In the genomic region with DNA sequence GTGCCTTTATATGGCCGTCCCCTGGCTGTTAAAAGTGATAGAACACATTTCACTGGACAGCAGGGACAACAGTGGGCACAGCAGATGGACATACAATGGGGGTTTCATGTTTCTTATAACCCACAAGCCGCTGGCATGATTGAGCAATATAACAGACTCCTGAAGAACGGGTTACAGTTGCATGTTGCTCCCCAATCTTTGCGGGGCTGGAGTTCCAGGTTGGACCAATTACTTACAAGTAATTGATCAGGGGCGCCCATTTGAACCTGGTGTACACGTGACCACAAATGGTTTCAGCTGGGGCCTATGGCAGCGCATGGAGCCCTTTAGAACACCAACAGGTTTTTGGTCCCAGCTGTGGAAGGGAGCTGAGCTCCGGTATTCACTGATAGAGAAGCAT, we compare ENCODE assay signal across 30 cellular contexts. TPM values are rescaled to one million over a fixed set of nuclear protein-coding genes. Genes with fewer than 3 reads are reported as not detected.
"Had no signal": no experiment of that assay in that cellular context is flagged by ENCODE, and none has a peak within 500 bp of the region (broad histone marks: within the 10 kb centered on the region; RNA-seq: fewer than 3 reads in every experiment).

No MANE protein-coding gene starts in this region.

- H3K9me3 ChIP-seq: body of pancreas, breast epithelium, SJSA1, SK-N-SH had no signal

- H3K4me3 ChIP-seq: body of pancreas, breast epithelium, K562, SJSA1 had no signal

- H3K36me3 Mint-ChIP-seq: activated naive CD8-positive, alpha-beta T cell treated with anti-CD3 and anti-CD28 coated beads for 36 hours had no signal

- H3K27ac ChIP-seq: body of pancreas, breast epithelium, SJSA1 had no signal

- ATAC-seq: activated CD8-positive, alpha-beta T cell treated with anti-CD3 and anti-CD28 coated beads for 36 hours; activated T-cell treated with anti-CD3 and anti-CD28 coated beads, Interleukin-2, amount 50 U/mL, for 72 hours; activated T-helper 17 cell treated with anti-CD3 and anti-CD28 coated beads, Interleukin-2, amount 50 U/mL, for 72 hours; body of pancreas; K562; Panc1 had no signal

- H3K4me1 Mint-ChIP-seq: activated naive CD8-positive, alpha-beta T cell treated with anti-CD3 and anti-CD28 coated beads for 36 hours had no signal

- H3K9ac ChIP-seq: SK-N-SH had no signal

- H3K27ac Mint-ChIP-seq: activated CD4-positive, alpha-beta T cell treated with anti-CD3 and anti-CD28 coated beads, Interleukin-2, amount 10 ng/mL, durations not matched to agents 24 days and 14 days; activated CD8-positive, alpha-beta T cell treated with anti-CD3 and anti-CD28 coated beads for 36 hours; activated naive CD8-positive, alpha-beta T cell treated with anti-CD3 and anti-CD28 coated beads for 36 hours; activated T-cell treated with anti-CD3 and anti-CD28 coated beads, Interleukin-2, amount 50 U/mL, for 72 hours; activated T-helper 17 cell treated with anti-CD3 and anti-CD28 coated beads, Interleukin-2, amount 50 U/mL, for 72 hours; T-helper 1 cell treated with Interleukin-12 subunit alpha and Interleukin-12 subunit beta and Interleukin-4 antibody, amounts not matched to agents 30 μg/mL and 1 μg/mL, for 36 hours; T-helper 2 cell treated with Interferon-gamma antibody and Interleukin-4, amounts not matched to agents 5 μg/mL and 100 μg/mL, for 36 hours had no signal

- H3K4me1 ChIP-seq: body of pancreas, breast epithelium, SJSA1 had no signal

- H3K4me3 Mint-ChIP-seq: activated CD4-positive, alpha-beta T cell treated with anti-CD3 and anti-CD28 coated beads, Interleukin-2, amount 10 ng/mL, durations not matched to agents 24 days and 14 days; activated CD8-positive, alpha-beta T cell treated with anti-CD3 and anti-CD28 coated beads for 36 hours; activated naive CD8-positive, alpha-beta T cell treated with anti-CD3 and anti-CD28 coated beads for 36 hours; activated T-cell treated with anti-CD3 and anti-CD28 coated beads, Interleukin-2, amount 50 U/mL, for 72 hours; activated T-helper 17 cell treated with anti-CD3 and anti-CD28 coated beads, Interleukin-2, amount 50 U/mL, for 72 hours; T-helper 1 cell treated with Interleukin-12 subunit alpha and Interleukin-12 subunit beta and Interleukin-4 antibody, amounts not matched to agents 30 μg/mL and 1 μg/mL, for 36 hours; T-helper 2 cell treated with Interferon-gamma antibody and Interleukin-4, amounts not matched to agents 5 μg/mL and 100 μg/mL, for 36 hours had no signal

- H3K9me3 Mint-ChIP-seq: activated CD4-positive, alpha-beta T cell treated with anti-CD3 and anti-CD28 coated beads, Interleukin-2, amount 10 ng/mL, durations not matched to agents 24 days and 14 days; activated CD8-positive, alpha-beta T cell treated with anti-CD3 and anti-CD28 coated beads for 36 hours; activated naive CD8-positive, alpha-beta T cell treated with anti-CD3 and anti-CD28 coated beads for 36 hours; activated T-cell treated with anti-CD3 and anti-CD28 coated beads, Interleukin-2, amount 50 U/mL, for 72 hours; activated T-helper 17 cell treated with anti-CD3 and anti-CD28 coated beads, Interleukin-2, amount 50 U/mL, for 72 hours; T-helper 1 cell treated with Interleukin-12 subunit alpha and Interleukin-12 subunit beta and Interleukin-4 antibody, amounts not matched to agents 30 μg/mL and 1 μg/mL, for 36 hours; T-helper 2 cell treated with Interferon-gamma antibody and Interleukin-4, amounts not matched to agents 5 μg/mL and 100 μg/mL, for 36 hours had no signal

- H3K27me3 ChIP-seq: body of pancreas, breast epithelium, SJSA1 had no signal

- H3K36me3 ChIP-seq: breast epithelium, SJSA1 had no signal

- DNase-seq: activated CD4-positive, alpha-beta T cell treated with anti-CD3 and anti-CD28 coated beads, Interleukin-2, amount 10 ng/mL, durations not matched to agents 24 days and 14 days; activated CD4-positive, alpha-beta T cell treated with anti-CD3 and anti-CD28 coated beads, Interleukin-2, amount 50 U/mL, for 4 hours; activated CD8-positive, alpha-beta T cell treated with anti-CD3 and anti-CD28 coated beads for 36 hours; activated effector memory CD4-positive, alpha-beta T cell treated with anti-CD3 and anti-CD28 coated beads, Interleukin-2, amount 50 U/mL, for 16 hours; activated naive CD4-positive, alpha-beta T cell; activated naive CD4-positive, alpha-beta T cell treated with anti-CD3 and anti-CD28 coated beads, Interleukin-2, amount 50 U/mL, for 16 hours; activated naive CD8-positive, alpha-beta T cell treated with anti-CD3 and anti-CD28 coated beads for 36 hours; activated T-cell treated with anti-CD3 and anti-CD28 coated beads, Interleukin-2, amount 50 U/mL, for 1 hour; activated T-cell treated with anti-CD3 and anti-CD28 coated beads, Interleukin-2, amount 50 U/mL, for 72 hours; amygdala; body of pancreas; NCI-H1092; NCI-H1436 treated with DMSO at 0.1 percent for 48 hours; NCI-H187 treated with DMSO at 0.1 percent for 48 hours; NCI-H2081; NCI-H2227 treated with DMSO at 0.1 percent for 48 hours; SHP77 treated with DMSO at 0.1 percent for 48 hours; SK-N-SH had no signal

- H3K27me3 Mint-ChIP-seq: activated CD4-positive, alpha-beta T cell treated with anti-CD3 and anti-CD28 coated beads, Interleukin-2, amount 10 ng/mL, durations not matched to agents 24 days and 14 days; activated CD8-positive, alpha-beta T cell treated with anti-CD3 and anti-CD28 coated beads for 36 hours; activated naive CD8-positive, alpha-beta T cell treated with anti-CD3 and anti-CD28 coated beads for 36 hours; activated T-helper 17 cell treated with anti-CD3 and anti-CD28 coated beads, Interleukin-2, amount 50 U/mL, for 72 hours had no signal

RNA-seq across cellular contexts. Expression of a gene that starts 13.1 kb away (rescaled TPM):
- total RNA-seq: activated CD4-positive, alpha-beta T cell treated with anti-CD3 and anti-CD28 coated beads, Interleukin-2, amount 10 ng/mL, durations not matched to agents 24 days and 14 days; activated CD8-positive, alpha-beta memory T cell treated with anti-CD3 and anti-CD28 coated beads for 36 hours; activated CD8-positive, alpha-beta T cell treated with anti-CD3 and anti-CD28 coated beads for 36 hours; activated naive CD8-positive, alpha-beta T cell treated with anti-CD3 and anti-CD28 coated beads for 36 hours; activated T-cell treated with anti-CD3 and anti-CD28 coated beads, Interleukin-2, amount 50 U/mL, for 72 hours; activated T-helper 17 cell treated with anti-CD3 and anti-CD28 coated beads, Interleukin-2, amount 50 U/mL, for 72 hours; astrocyte; body of pancreas; breast epithelium; cardiac septum; K562; M059J; RPMI7951; SJSA1 had no signal
- polyA plus RNA-seq: SK-N-SH had no signal

RNA-seq across cellular contexts. Expression of a gene that starts 16.5 kb away (rescaled TPM):
- total RNA-seq: activated CD4-positive, alpha-beta T cell treated with anti-CD3 and anti-CD28 coated beads, Interleukin-2, amount 10 ng/mL, durations not matched to agents 24 days and 14 days; activated CD8-positive, alpha-beta memory T cell treated with anti-CD3 and anti-CD28 coated beads for 36 hours; activated CD8-positive, alpha-beta T cell treated with anti-CD3 and anti-CD28 coated beads for 36 hours; activated naive CD8-positive, alpha-beta T cell treated with anti-CD3 and anti-CD28 coated beads for 36 hours; activated T-cell treated with anti-CD3 and anti-CD28 coated beads, Interleukin-2, amount 50 U/mL, for 72 hours; activated T-helper 17 cell treated with anti-CD3 and anti-CD28 coated beads, Interleukin-2, amount 50 U/mL, for 72 hours; astrocyte; body of pancreas; breast epithelium; cardiac septum; M059J; RPMI7951; SJSA1 had no signal
- polyA plus RNA-seq: SK-N-SH had no signal

RNA-seq across cellular contexts. Expression of a gene that starts 37.2 kb away (rescaled TPM):
- total RNA-seq: activated CD4-positive, alpha-beta T cell treated with anti-CD3 and anti-CD28 coated beads, Interleukin-2, amount 10 ng/mL, durations not matched to agents 24 days and 14 days; activated CD8-positive, alpha-beta memory T cell treated with anti-CD3 and anti-CD28 coated beads for 36 hours; activated CD8-positive, alpha-beta T cell treated with anti-CD3 and anti-CD28 coated beads for 36 hours; activated naive CD8-positive, alpha-beta T cell treated with anti-CD3 and anti-CD28 coated beads for 36 hours; activated T-cell treated with anti-CD3 and anti-CD28 coated beads, Interleukin-2, amount 50 U/mL, for 72 hours; activated T-helper 17 cell treated with anti-CD3 and anti-CD28 coated beads, Interleukin-2, amount 50 U/mL, for 72 hours; astrocyte; body of pancreas; breast epithelium; cardiac septum; K562; M059J; RPMI7951; SJSA1 had no signal
- polyA plus RNA-seq: K562, SK-N-SH had no signal

RNA-seq across cellular contexts. Expression of a gene that starts 43.4 kb away (rescaled TPM):
- total RNA-seq: activated CD4-positive, alpha-beta T cell treated with anti-CD3 and anti-CD28 coated beads, Interleukin-2, amount 10 ng/mL, durations not matched to agents 24 days and 14 days; activated CD8-positive, alpha-beta memory T cell treated with anti-CD3 and anti-CD28 coated beads for 36 hours; activated CD8-positive, alpha-beta T cell treated with anti-CD3 and anti-CD28 coated beads for 36 hours; activated naive CD8-positive, alpha-beta T cell treated with anti-CD3 and anti-CD28 coated beads for 36 hours; activated T-cell treated with anti-CD3 and anti-CD28 coated beads, Interleukin-2, amount 50 U/mL, for 72 hours; activated T-helper 17 cell treated with anti-CD3 and anti-CD28 coated beads, Interleukin-2, amount 50 U/mL, for 72 hours; astrocyte; body of pancreas; breast epithelium; cardiac septum; K562; M059J; RPMI7951; SJSA1 had no signal
- polyA plus RNA-seq: K562, SK-N-SH had no signal
